1 cellular context compared by ENCODE assay signal in genomic region chr20:62411479-62412193, GRCh38.
TF ChIP-seq lines count a peak whose summit lies in the region.

No MANE protein-coding gene starts in this region.

TF ChIP-seq in HepG2, 621 proteins besides CTCF, POLR2A, EP300 and RAD21 (continued from another document and continues in another):
- TF ChIP-seq TBX2 (CRISPR knock-in tag; IDR thresholded peaks at IDR 0.05; ENCODE audit: borderline replicate concordance): no peak; the same call in 1 of the 2 replicates
- TF ChIP-seq IRF9 (CRISPR knock-in tag; IDR thresholded peaks at IDR 0.05; ENCODE audit: borderline replicate concordance): no peak; the same call in 1 of the 2 replicates
- TF ChIP-seq CENPT (CRISPR knock-in tag; IDR thresholded peaks at IDR 0.05; ENCODE audit: low read depth): 0 out of 2 replicates have a peak, but pooled peaks have one; percentile 63
- TF ChIP-seq ESRRA (CRISPR knock-in tag; IDR thresholded peaks at IDR 0.05; ENCODE audit: low read depth): peak; percentile 76
- TF ChIP-seq, protein P1, sequence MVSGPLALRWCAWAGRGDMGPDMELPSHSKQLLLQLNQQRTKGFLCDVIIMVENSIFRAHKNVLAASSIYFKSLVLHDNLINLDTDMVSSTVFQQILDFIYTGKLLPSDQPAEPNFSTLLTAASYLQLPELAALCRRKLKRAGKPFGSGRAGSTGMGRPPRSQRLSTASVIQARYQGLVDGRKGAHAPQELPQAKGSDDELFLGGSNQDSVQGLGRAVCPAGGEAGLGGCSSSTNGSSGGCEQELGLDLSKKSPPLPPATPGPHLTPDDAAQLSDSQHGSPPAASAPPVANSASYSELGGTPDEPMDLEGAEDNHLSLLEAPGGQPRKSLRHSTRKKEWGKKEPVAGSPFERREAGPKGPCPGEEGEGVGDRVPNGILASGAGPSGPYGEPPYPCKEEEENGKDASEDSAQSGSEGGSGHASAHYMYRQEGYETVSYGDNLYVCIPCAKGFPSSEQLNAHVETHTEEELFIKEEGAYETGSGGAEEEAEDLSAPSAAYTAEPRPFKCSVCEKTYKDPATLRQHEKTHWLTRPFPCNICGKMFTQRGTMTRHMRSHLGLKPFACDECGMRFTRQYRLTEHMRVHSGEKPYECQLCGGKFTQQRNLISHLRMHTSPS (CRISPR knock-in tag; IDR thresholded peaks at IDR 0.05; ENCODE audit: low read depth): peak; percentile 91
- peak; percentile 89 for TF ChIP-seq ZNF205 (CRISPR knock-in tag; IDR thresholded peaks at IDR 0.05)
- TF ChIP-seq FOXM1 (CRISPR knock-in tag; IDR thresholded peaks at IDR 0.05): no peak
- peak; percentile 73; the same call in 1 of the 2 replicates for TF ChIP-seq RNF2 (conservative IDR thresholded peaks at IDR 0.05; ENCODE audit: low read depth)
- peak; percentile 98 for TF ChIP-seq ZBTB7B (CRISPR knock-in tag; IDR thresholded peaks at IDR 0.05)
- TF ChIP-seq NFAT5 (CRISPR knock-in tag; IDR thresholded peaks at IDR 0.05): peak; percentile 69; the same call in 1 of the 2 replicates
- TF ChIP-seq ZKSCAN8 (CRISPR knock-in tag; IDR thresholded peaks at IDR 0.05; ENCODE audit: borderline replicate concordance): peak; percentile 58; the same call in 1 of the 2 replicates
- peak; percentile 53; the same call in 1 of the 2 replicates for TF ChIP-seq MED13 (CRISPR knock-in tag; IDR thresholded peaks at IDR 0.05)
- peak; percentile 64 for TF ChIP-seq MXD4 (CRISPR knock-in tag; IDR thresholded peaks at IDR 0.05)
- TF ChIP-seq HES4 (CRISPR knock-in tag; IDR thresholded peaks at IDR 0.05; ENCODE audit: borderline replicate concordance): 0 out of 2 replicates have a peak, but pooled peaks have one; percentile 69
- peak; percentile 53; the same call in 1 of the 2 replicates for TF ChIP-seq ZNF788 (CRISPR knock-in tag; IDR thresholded peaks at IDR 0.05; ENCODE audit: borderline replicate concordance)
- TF ChIP-seq ZNF670 (CRISPR knock-in tag; IDR thresholded peaks at IDR 0.05; ENCODE audit: borderline replicate concordance): no peak
- peak; percentile 80; the same call in 1 of the 2 replicates for TF ChIP-seq NR0B2 (CRISPR knock-in tag; IDR thresholded peaks at IDR 0.05)
- TF ChIP-seq SRSF1 (optimal IDR thresholded peaks at IDR 0.05; ENCODE audit: low read depth, low read length): peak; percentile 64
- TF ChIP-seq, protein P2, sequence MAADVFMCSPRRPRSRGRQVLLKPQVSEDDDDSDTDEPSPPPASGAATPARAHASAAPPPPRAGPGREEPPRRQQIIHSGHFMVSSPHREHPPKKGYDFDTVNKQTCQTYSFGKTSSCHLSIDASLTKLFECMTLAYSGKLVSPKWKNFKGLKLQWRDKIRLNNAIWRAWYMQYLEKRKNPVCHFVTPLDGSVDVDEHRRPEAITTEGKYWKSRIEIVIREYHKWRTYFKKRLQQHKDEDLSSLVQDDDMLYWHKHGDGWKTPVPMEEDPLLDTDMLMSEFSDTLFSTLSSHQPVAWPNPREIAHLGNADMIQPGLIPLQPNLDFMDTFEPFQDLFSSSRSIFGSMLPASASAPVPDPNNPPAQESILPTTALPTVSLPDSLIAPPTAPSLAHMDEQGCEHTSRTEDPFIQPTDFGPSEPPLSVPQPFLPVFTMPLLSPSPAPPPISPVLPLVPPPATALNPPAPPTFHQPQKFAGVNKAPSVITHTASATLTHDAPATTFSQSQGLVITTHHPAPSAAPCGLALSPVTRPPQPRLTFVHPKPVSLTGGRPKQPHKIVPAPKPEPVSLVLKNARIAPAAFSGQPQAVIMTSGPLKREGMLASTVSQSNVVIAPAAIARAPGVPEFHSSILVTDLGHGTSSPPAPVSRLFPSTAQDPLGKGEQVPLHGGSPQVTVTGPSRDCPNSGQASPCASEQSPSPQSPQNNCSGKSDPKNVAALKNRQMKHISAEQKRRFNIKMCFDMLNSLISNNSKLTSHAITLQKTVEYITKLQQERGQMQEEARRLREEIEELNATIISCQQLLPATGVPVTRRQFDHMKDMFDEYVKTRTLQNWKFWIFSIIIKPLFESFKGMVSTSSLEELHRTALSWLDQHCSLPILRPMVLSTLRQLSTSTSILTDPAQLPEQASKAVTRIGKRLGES (CRISPR knock-in tag; IDR thresholded peaks at IDR 0.05; ENCODE audit: borderline replicate concordance): no peak
- TF ChIP-seq ZSCAN30 (CRISPR knock-in tag; IDR thresholded peaks at IDR 0.05): no peak
- TF ChIP-seq CSRNP1 (CRISPR knock-in tag; IDR thresholded peaks at IDR 0.05): peak; percentile 93; the same call in 1 of the 2 replicates
- 0 out of 2 replicates have a peak, but pooled peaks have one; percentile 30 for TF ChIP-seq RFXAP (CRISPR knock-in tag; IDR thresholded peaks at IDR 0.05; ENCODE audit: borderline replicate concordance)
- TF ChIP-seq GPBP1L1 (CRISPR knock-in tag; IDR thresholded peaks at IDR 0.05): no peak
- TF ChIP-seq ZNF550 (CRISPR knock-in tag; IDR thresholded peaks at IDR 0.05; ENCODE audit: borderline replicate concordance): no peak; the same call in 1 of the 2 replicates
- TF ChIP-seq IRF1 (CRISPR knock-in tag; IDR thresholded peaks at IDR 0.05; ENCODE audit: low read depth): no peak
- TF ChIP-seq SMAD1 (CRISPR knock-in tag; IDR thresholded peaks at IDR 0.05; ENCODE audit: borderline replicate concordance, low read depth): peak; percentile 89
- no peak for TF ChIP-seq TCF7 (IDR thresholded peaks at IDR 0.05; ENCODE audit: low read depth)
- peak; percentile 43; the same call in 1 of the 2 replicates for TF ChIP-seq FOSL1 (CRISPR knock-in tag; IDR thresholded peaks at IDR 0.05; ENCODE audit: borderline replicate concordance)
- peak; percentile 81 for TF ChIP-seq PREB (CRISPR knock-in tag; IDR thresholded peaks at IDR 0.05)
- peak; percentile 82; the same call in 1 of the 2 replicates for TF ChIP-seq SAFB2 (CRISPR knock-in tag; IDR thresholded peaks at IDR 0.05; ENCODE audit: borderline replicate concordance, low read depth)
- peak; percentile 70 for TF ChIP-seq ZZZ3 (CRISPR knock-in tag; IDR thresholded peaks at IDR 0.05; ENCODE audit: borderline replicate concordance)
- no peak for TF ChIP-seq PRPF4 (IDR thresholded peaks at IDR 0.05; ENCODE audit: low read depth, low read length, poor library complexity, severe bottlenecking)
- TF ChIP-seq, protein P3, sequence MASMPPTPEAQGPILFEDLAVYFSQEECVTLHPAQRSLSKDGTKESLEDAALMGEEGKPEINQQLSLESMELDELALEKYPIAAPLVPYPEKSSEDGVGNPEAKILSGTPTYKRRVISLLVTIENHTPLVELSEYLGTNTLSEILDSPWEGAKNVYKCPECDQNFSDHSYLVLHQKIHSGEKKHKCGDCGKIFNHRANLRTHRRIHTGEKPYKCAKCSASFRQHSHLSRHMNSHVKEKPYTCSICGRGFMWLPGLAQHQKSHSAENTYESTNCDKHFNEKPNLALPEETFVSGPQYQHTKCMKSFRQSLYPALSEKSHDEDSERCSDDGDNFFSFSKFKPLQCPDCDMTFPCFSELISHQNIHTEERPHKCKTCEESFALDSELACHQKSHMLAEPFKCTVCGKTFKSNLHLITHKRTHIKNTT (CRISPR knock-in tag; IDR thresholded peaks at IDR 0.05): no peak
- TF ChIP-seq, protein P4, sequence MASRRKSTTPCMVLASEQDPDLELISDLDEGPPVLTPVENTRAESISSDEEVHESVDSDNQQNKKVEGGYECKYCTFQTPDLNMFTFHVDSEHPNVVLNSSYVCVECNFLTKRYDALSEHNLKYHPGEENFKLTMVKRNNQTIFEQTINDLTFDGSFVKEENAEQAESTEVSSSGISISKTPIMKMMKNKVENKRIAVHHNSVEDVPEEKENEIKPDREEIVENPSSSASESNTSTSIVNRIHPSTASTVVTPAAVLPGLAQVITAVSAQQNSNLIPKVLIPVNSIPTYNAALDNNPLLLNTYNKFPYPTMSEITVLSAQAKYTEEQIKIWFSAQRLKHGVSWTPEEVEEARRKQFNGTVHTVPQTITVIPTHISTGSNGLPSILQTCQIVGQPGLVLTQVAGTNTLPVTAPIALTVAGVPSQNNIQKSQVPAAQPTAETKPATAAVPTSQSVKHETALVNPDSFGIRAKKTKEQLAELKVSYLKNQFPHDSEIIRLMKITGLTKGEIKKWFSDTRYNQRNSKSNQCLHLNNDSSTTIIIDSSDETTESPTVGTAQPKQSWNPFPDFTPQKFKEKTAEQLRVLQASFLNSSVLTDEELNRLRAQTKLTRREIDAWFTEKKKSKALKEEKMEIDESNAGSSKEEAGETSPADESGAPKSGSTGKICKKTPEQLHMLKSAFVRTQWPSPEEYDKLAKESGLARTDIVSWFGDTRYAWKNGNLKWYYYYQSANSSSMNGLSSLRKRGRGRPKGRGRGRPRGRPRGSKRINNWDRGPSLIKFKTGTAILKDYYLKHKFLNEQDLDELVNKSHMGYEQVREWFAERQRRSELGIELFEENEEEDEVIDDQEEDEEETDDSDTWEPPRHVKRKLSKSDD (CRISPR knock-in tag; IDR thresholded peaks at IDR 0.05; ENCODE audit: low read depth): peak; percentile 89
- TF ChIP-seq ZNF543 (CRISPR knock-in tag; IDR thresholded peaks at IDR 0.05): no peak; the same call in 1 of the 2 replicates
- no peak for TF ChIP-seq RCOR2 (CRISPR knock-in tag; IDR thresholded peaks at IDR 0.05)
